2 cellular contexts compared by ENCODE assay signal in the genomic region with DNA sequence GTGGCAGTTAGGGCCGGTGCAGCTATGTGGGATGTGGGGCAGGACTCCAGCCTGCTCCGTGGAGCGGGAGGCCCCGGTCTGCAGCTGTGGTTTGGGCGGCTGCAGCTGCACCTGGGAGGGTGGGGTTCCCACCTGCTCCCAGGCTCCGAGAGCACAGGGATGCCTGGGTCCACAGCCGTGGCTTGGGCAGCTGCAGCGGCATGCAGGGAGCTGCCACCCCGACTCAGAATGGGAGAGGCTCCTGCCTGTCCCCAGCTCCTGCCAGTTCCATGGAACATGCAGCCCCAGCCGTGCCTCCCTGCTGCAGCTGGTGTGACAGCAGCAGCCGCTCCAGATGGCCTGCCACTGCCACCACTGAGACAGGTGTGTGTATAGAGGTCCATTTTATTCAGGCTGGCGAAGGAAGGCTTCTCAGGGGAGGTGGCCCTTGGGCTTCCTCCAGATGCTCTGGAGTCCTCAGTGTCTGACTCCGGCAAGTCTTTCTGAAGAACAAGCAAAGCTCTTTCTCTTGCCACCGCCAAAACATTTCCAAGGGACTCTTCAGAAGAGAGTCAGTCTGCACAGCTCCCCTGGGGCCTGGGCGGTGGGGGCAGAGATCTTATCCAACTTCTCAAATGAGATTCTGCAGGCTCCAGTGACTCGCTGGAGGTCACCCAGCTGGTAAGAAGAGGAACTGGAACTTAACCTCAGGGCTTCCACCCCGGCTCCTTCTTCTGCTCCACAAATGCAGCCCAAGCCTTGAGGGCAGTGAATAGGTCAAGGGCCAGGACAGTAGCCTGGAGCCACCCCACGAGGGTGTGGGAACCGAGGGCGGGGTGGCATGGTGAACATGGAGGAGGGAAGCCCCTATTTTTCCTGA.
TF ChIP-seq lines count a peak whose summit lies in the region.

No MANE protein-coding gene starts in this region.

TF ChIP-seq in GM12891, 5 proteins besides CTCF, POLR2A, EP300 and RAD21:
- TF ChIP-seq POU2F2 (IDR thresholded peaks at IDR 0.05; ENCODE audit: low read depth, low read length) (peak; percentile 66; the same call in 1 of the 2 replicates), TAF1 (IDR thresholded peaks at IDR 0.05; ENCODE audit: low read depth, low read length) (no peak), PAX5 (IDR thresholded peaks at IDR 0.05; ENCODE audit: insufficient read depth, low read length, severe bottlenecking) (no peak), SPI1 (IDR thresholded peaks at IDR 0.05; ENCODE audit: low read depth, low read length) (peak; percentile 99)

TF ChIP-seq in K562, 482 proteins besides CTCF, POLR2A, EP300 and RAD21:
- TF ChIP-seq ESRRA (IDR thresholded peaks at IDR 0.05; ENCODE audit: borderline replicate concordance, low read depth): 0 out of 2 replicates have a peak, but pooled peaks have one; percentile 13
- peak; percentile 76 for TF ChIP-seq SPI1 (IDR thresholded peaks at IDR 0.05; ENCODE audit: borderline replicate concordance, low read depth, low read length)
- no peak for TF ChIP-seq STAT6 (CRISPR knock-in tag; IDR thresholded peaks at IDR 0.05)
- TF ChIP-seq ZZZ3 (IDR thresholded peaks at IDR 0.05): no peak
